22 cellular contexts compared by ENCODE assay signal in genomic region chr11:129167315-129167714, GRCh38.
"Had no signal": no experiment of that assay in that cellular context is flagged by ENCODE, and none has a peak within 500 bp of the region (broad histone marks: within the 10 kb centered on the region; RNA-seq: fewer than 3 reads in every experiment).

No MANE protein-coding gene starts in this region.

- H3K27me3 Mint-ChIP-seq: T-cell had no signal

- H3K9ac ChIP-seq: SK-N-SH had no signal

- ATAC-seq: Panc1, T-cell had no signal

- H3K4me2 ChIP-seq: SK-N-SH had no signal

- H3K27ac ChIP-seq: RWPE1 had no signal

- DNase-seq: Karpas-422, KG1, MV-4-11, NCI-H1048, NCI-H1105, NCI-H1436, NCI-H187, NCI-H2029, NCI-H2081 treated with DMSO at 0.1 percent for 48 hours, NCI-H2171, NCI-H226, NCI-H446, NCI-H510A, NCI-H524 treated with DMSO at 0.1 percent for 48 hours, NCI-H69, NCI-H774, SHP77, SK-N-SH, SW 1271, T-cell had no signal

- H3K27ac Mint-ChIP-seq: T-cell had no signal

- H3K4me3 Mint-ChIP-seq: T-cell had no signal
